Comparison of ENCODE assay signal across 18 cellular contexts in genomic region chr20:37627767-37628130, GRCh38.
"Had no signal": no experiment of that assay in that cellular context is flagged by ENCODE, and none has a peak within 500 bp of the region (broad histone marks: within the 10 kb centered on the region; RNA-seq: fewer than 3 reads in every experiment).

No MANE protein-coding gene starts in this region.

- H3K4me3 Mint-ChIP-seq: immature natural killer cell; naive thymus-derived CD8-positive, alpha-beta T cell; nephron; neural crest cell; stimulated activated effector memory CD8-positive, alpha-beta T cell treated with anti-CD3 and anti-CD28 coated beads, Interleukin-12 subunit alpha, Interleukin-12 subunit beta, amount 100 ng/mL, for 72 hours; stimulated activated naive CD8-positive, alpha-beta T cell treated with anti-CD3 and anti-CD28 coated beads, Interleukin-15, Interleukin-2, amounts not matched to agents 100 ng/mL and 50 ng/mL, for 24 hours had no signal

- H3K4me1 ChIP-seq: left lung, lower lobe of right lung, pancreas, prostate gland, sigmoid colon, tibial nerve, upper lobe of right lung had no signal

- H3K27me3 ChIP-seq: pancreas had no signal

- H3K27ac ChIP-seq: left lung, lower lobe of right lung, pancreas, prostate gland, sigmoid colon, spleen, tibial nerve, upper lobe of right lung had no signal

- H3K4me3 ChIP-seq: left lung, lower lobe of right lung, pancreas, prostate gland, sigmoid colon, spleen, tibial nerve, upper lobe of right lung had no signal

- H3K9me3 ChIP-seq: left lung, lower lobe of right lung, pancreas, prostate gland, sigmoid colon, spleen, tibial nerve, upper lobe of right lung had no signal

- H3K27ac Mint-ChIP-seq: immature natural killer cell; nephron; stimulated activated effector memory CD8-positive, alpha-beta T cell treated with anti-CD3 and anti-CD28 coated beads, Interleukin-12 subunit alpha, Interleukin-12 subunit beta, amount 100 ng/mL, for 72 hours; stimulated activated naive CD8-positive, alpha-beta T cell treated with anti-CD3 and anti-CD28 coated beads, Interleukin-15, Interleukin-2, amounts not matched to agents 100 ng/mL and 50 ng/mL, for 24 hours had no signal

- ATAC-seq: left colon; naive thymus-derived CD8-positive, alpha-beta T cell; stimulated activated effector memory CD8-positive, alpha-beta T cell treated with anti-CD3 and anti-CD28 coated beads, Interleukin-12 subunit alpha, Interleukin-12 subunit beta, amount 100 ng/mL, for 72 hours had no signal

- H3K36me3 ChIP-seq: left lung, lower lobe of right lung, pancreas, prostate gland, sigmoid colon, spleen, tibial nerve, upper lobe of right lung had no signal

- H3K36me3 Mint-ChIP-seq: immature natural killer cell; stimulated activated effector memory CD8-positive, alpha-beta T cell treated with anti-CD3 and anti-CD28 coated beads, Interleukin-12 subunit alpha, Interleukin-12 subunit beta, amount 100 ng/mL, for 72 hours had no signal

- H3K9me3 Mint-ChIP-seq: immature natural killer cell; nephron; neural crest cell; stimulated activated effector memory CD8-positive, alpha-beta T cell treated with anti-CD3 and anti-CD28 coated beads, Interleukin-12 subunit alpha, Interleukin-12 subunit beta, amount 100 ng/mL, for 72 hours; stimulated activated naive CD8-positive, alpha-beta T cell treated with anti-CD3 and anti-CD28 coated beads, Interleukin-15, Interleukin-2, amounts not matched to agents 100 ng/mL and 50 ng/mL, for 24 hours had no signal

- DNase-seq: immature natural killer cell; kidney; left colon; left lung; lower lobe of right lung; naive thymus-derived CD8-positive, alpha-beta T cell; pancreas; sigmoid colon; small intestine; spleen; stimulated activated CD4-positive, alpha-beta T cell treated with anti-CD3 and anti-CD28 coated beads, Interleukin-4, amount 100 ng/mL, for 24 hours; upper lobe of right lung had no signal

- H3K4me1 Mint-ChIP-seq: immature natural killer cell; naive thymus-derived CD8-positive, alpha-beta T cell; neural crest cell; stimulated activated effector memory CD8-positive, alpha-beta T cell treated with anti-CD3 and anti-CD28 coated beads, Interleukin-12 subunit alpha, Interleukin-12 subunit beta, amount 100 ng/mL, for 72 hours had no signal
